Comparison of ENCODE assay signal across 14 cellular contexts in the genomic region with DNA sequence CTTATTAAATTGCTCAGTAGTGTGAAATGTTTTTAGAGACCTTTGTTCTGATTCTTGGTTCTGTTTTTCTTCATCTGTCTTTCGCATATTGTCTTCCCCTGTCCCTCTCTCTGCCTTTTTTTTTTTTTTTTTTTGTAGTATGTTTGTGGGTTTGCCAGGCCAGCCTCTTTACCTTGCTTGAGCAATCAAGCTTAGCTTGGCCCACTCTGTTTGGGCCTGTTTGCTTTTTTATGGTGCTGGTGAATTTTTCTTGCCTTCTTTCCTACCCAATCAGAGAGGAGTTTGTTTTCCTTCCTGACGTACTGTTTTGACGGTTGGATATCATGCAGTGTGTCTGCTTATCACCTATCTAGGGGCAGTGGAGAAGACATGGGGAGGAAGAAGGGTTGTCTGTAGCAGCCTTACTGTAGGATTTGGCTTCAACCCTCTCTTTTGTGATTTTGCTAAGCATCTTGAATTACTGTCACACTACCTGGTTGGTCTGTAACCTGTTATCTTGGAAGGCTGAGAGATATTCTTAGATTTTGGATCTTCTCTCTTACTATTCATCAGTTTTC.
DNase-seq lines count a peak whose midpoint lies in the region; ATAC-seq, FAIRE-seq and TF ChIP-seq lines count a peak whose summit lies in the region.
"Had no signal": no experiment of that assay in that cellular context is flagged by ENCODE, and none has a peak within 500 bp of the region (broad histone marks: within the 10 kb centered on the region; RNA-seq: fewer than 3 reads in every experiment).

No MANE protein-coding gene starts in this region.

- RAD21 ChIA-PET in GM12878 (lab: Charles Lee; ENCODE audit: unreplicated experiment): no interaction called here

- H3K79me2 ChIP-seq in GM12878 (ENCODE audit: control insufficient read depth, insufficient read depth, low read length): no peaks in the 10 kb centered on the region

- in situ Hi-C loops in GM12878 (cut with MboI): no loop called here

- H2AFZ ChIP-seq in GM12878 (ENCODE audit: control insufficient read depth, low read depth, low read length): peak overlapping the region; percentile 3; the same call in 1 of the 2 replicates

- WGBS in GM12878 (ENCODE audit: insufficient coverage, insufficient replicate concordance, low lambda C conversion rate, missing lambda C conversion rate): 24% methylated on average over 3 of the region's 3 CpGs

- intact Hi-C loops in GM12878 (cut with micrococcal nuclease; ENCODE audit: unreplicated experiment) (no loop called here), kidney (cut with DNase I) (no loop called here)

- TF ChIP-seq POLR2A in GM12878 (IDR thresholded peaks at IDR 0.05; ENCODE audit: low read depth, low read length): no peak

- H3K36me3 ChIP-seq in GM12878 (ENCODE audit: control insufficient read depth in 2 of 2, insufficient read depth in 2 of 2, low read length in 1 of 2) (no peaks in the 10 kb centered on the region), kidney (ENCODE audit: control insufficient read depth in 1 of 2, insufficient read depth in 2 of 2, low read length in 2 of 2) (no peaks in the 10 kb centered on the region)
- H3K36me3 ChIP-seq: breast epithelium, heart left ventricle, right atrium auricular region, thoracic aorta had no signal

- H3K9me3 ChIP-seq in GM12878 (replicated peaks; ENCODE audit: control insufficient read depth, insufficient read depth, low read length) (no peaks in the 10 kb centered on the region; the same call in 2 of the 3 replicates), kidney (ENCODE audit: control insufficient read depth in 1 of 2, low read length in 2 of 2) (peaks cover 0 to 4% of the 10 kb centered on the region in 2 donors)
- H3K9me3 ChIP-seq: breast epithelium, right atrium auricular region, thoracic aorta had no signal

- DNase-seq in GM12878 (ENCODE audit: low read depth, low spot score): no peak
- DNase-seq in T-helper 1 cell: no peak
- DNase-seq in kidney: no peak
- DNase-seq: activated CD4-positive, alpha-beta T cell treated with anti-CD3 and anti-CD28 coated beads, Interleukin-2, amount 10 ng/mL, durations not matched to agents 24 days and 14 days; heart left ventricle; left ventricle myocardium superior; NCI-H1694 treated with DMSO at 0.1 percent for 48 hours had no signal

- H3K4me1 ChIP-seq in GM12878 (ENCODE audit: control insufficient read depth, insufficient read depth, low read length): peaks cover 6% of the 10 kb centered on the region
- peaks cover 3 to 11% of the 10 kb centered on the region in 2 donors for H3K4me1 ChIP-seq in kidney (ENCODE audit: control insufficient read depth in 1 of 2, insufficient read depth in 1 of 2, low read depth in 1 of 2, low read length in 2 of 2)
- H3K4me1 ChIP-seq: breast epithelium, right atrium auricular region had no signal

- H4K20me1 ChIP-seq in GM12878 (ENCODE audit: control insufficient read depth, insufficient read depth): no peaks in the 10 kb centered on the region

- TF ChIP-seq RAD21 in GM12878 (IDR thresholded peaks at IDR 0.05; ENCODE audit: insufficient read depth, low read depth, low read length): no peak

- H3K9ac ChIP-seq in GM12878 (ENCODE audit: control insufficient read depth, insufficient read depth, low read length): no peak overlapping the region
- H3K9ac ChIP-seq in kidney (ENCODE audit: low read length in 2 of 2): no peak overlapping the region

- no peak for TF ChIP-seq EP300 in GM12878 (IDR thresholded peaks at IDR 0.05; ENCODE audit: borderline replicate concordance in 1 of 2, control insufficient read depth in 1 of 2, low read depth in 2 of 2, low read length in 2 of 2)

- no TSS peak for BruUV-seq in GM12878 (replicated peaks; lab: Mats Ljungman, UMichigan)

- H3K27ac ChIP-seq in GM12878 (ENCODE audit: control insufficient read depth, insufficient read depth) (no peak overlapping the region), kidney (ENCODE audit: low read depth in 2 of 2, low read length in 2 of 2) (no peak overlapping the region)
- H3K27ac ChIP-seq: breast epithelium, heart left ventricle, right atrium auricular region, thoracic aorta had no signal

- POLR2A ChIA-PET in GM12878 (lab: Charles Lee): no interaction called here

- ATAC-seq in GM18907 (IDR thresholded peaks at IDR 0.05; ENCODE audit: unreplicated experiment) (peak; percentile 55), HG03045 (IDR thresholded peaks at IDR 0.05; ENCODE audit: unreplicated experiment) (peak; percentile 40), GM12878 (peak; percentile 75), HG03342 (IDR thresholded peaks at IDR 0.05; ENCODE audit: unreplicated experiment) (no peak), GM18873 (IDR thresholded peaks at IDR 0.05; ENCODE audit: low FRiP score, unreplicated experiment) (no peak)
- ATAC-seq: heart left ventricle, left ventricle myocardium superior had no signal

- SMC1A ChIA-PET in GM12878 (lab: Charles Lee; ENCODE audit: uncharacterized antibody, unreplicated experiment): no interaction called here

- CTCF ChIA-PET in GM12878 (lab: Yijun Ruan, JAX): interaction anchor here (1.3 kb wide), 1 partner anchor 347 kb away, joined by 5 read pairs; no protein-coding TSS in a partner anchor

- no peak overlapping the region for H3K4me2 ChIP-seq in GM12878 (ENCODE audit: control insufficient read depth, insufficient read depth)

- H3K27me3 ChIP-seq in GM12878 (replicated peaks in 1 of 2; ENCODE audit: control insufficient read depth in 2 of 2, insufficient read depth in 2 of 2, low read length in 1 of 2): no peaks in the 10 kb centered on the region
- H3K27me3 ChIP-seq: breast epithelium, heart left ventricle, right atrium auricular region had no signal

- no peak for TF ChIP-seq CTCF in GM12878 (IDR thresholded peaks at IDR 0.05 in 2 of 3, conservative IDR thresholded peaks at IDR 0.05 in 1 of 3; ENCODE audit: control insufficient read depth in 2 of 3, extremely low read depth in 1 of 3, insufficient read depth in 1 of 3, low read depth in 3 of 3, low read length in 3 of 3)
- TF ChIP-seq CTCF in kidney (IDR thresholded peaks at IDR 0.05; ENCODE audit: borderline replicate concordance, extremely low read depth, insufficient read depth): no peak

- H3K4me3 ChIP-seq in GM12878 (no peak overlapping the region), kidney (ENCODE audit: low read length in 2 of 2) (no peak overlapping the region)
- H3K4me3 ChIP-seq: breast epithelium, heart left ventricle, right atrium auricular region, thoracic aorta had no signal

- FAIRE-seq in GM12878 (lab: Jason Lieb, UNC) (no peak), kidney (lab: Jason Lieb, UNC) (no peak)

TF ChIP-seq in GM12878, 131 proteins besides CTCF, POLR2A, EP300 and RAD21:
- peak; percentile 31; the same call in 1 of the 2 replicates for TF ChIP-seq RUNX3 (IDR thresholded peaks at IDR 0.05; ENCODE audit: low read length)
- TF ChIP-seq, protein P1, sequence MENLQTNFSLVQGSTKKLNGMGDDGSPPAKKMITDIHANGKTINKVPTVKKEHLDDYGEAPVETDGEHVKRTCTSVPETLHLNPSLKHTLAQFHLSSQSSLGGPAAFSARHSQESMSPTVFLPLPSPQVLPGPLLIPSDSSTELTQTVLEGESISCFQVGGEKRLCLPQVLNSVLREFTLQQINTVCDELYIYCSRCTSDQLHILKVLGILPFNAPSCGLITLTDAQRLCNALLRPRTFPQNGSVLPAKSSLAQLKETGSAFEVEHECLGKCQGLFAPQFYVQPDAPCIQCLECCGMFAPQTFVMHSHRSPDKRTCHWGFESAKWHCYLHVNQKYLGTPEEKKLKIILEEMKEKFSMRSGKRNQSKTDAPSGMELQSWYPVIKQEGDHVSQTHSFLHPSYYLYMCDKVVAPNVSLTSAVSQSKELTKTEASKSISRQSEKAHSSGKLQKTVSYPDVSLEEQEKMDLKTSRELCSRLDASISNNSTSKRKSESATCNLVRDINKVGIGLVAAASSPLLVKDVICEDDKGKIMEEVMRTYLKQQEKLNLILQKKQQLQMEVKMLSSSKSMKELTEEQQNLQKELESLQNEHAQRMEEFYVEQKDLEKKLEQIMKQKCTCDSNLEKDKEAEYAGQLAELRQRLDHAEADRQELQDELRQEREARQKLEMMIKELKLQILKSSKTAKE (IDR thresholded peaks at IDR 0.05; ENCODE audit: low read depth, poor library complexity, severe bottlenecking): no peak
- TF ChIP-seq CREB1 (IDR thresholded peaks at IDR 0.05; ENCODE audit: low read depth): 0 out of 2 replicates have a peak, but pooled peaks have one; percentile 13
- peak; percentile 44; the same call in 1 of the 2 replicates for TF ChIP-seq ZNF384 (IDR thresholded peaks at IDR 0.05; ENCODE audit: borderline replicate concordance, low read depth, low read length)

Comparison
In these comparisons a context has a peak if more than half of its experiments do, and no peak if none do; other contexts are left out.
1. ATAC-seq: peak in GM18907 (single experiment), HG03045 (single experiment) and GM12878 (single experiment); none in HG03342 (single experiment) and GM18873 (single experiment).